Comparison of ENCODE assay signal across 29 cellular contexts in the genomic region with DNA sequence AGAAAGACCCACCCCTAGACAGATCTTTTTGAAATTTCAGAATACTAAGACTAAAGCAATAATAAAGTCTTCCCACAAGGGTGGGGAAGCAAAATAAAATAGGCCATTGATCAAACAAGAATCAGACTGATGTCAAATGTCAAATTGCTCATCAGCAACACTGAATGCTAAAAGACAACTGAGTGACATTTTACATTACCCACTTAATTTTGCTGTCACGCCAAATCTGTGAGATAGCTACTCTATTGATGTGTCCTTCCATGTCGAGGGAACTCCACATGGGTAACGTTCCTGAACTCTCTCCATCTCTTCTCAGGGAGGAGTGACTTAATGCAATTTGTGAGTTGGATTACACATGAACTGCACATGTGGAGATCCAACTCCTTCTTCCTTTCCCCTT.
"Had no signal": no experiment of that assay in that cellular context is flagged by ENCODE, and none has a peak within 500 bp of the region (broad histone marks: within the 10 kb centered on the region; RNA-seq: fewer than 3 reads in every experiment).

No MANE protein-coding gene starts in this region.

- DNase-seq: Karpas-422, MM.1S, MV-4-11, NCI-H1092, NCI-H1105, NCI-H1417 treated with DMSO at 0.1 percent for 48 hours, NCI-H1436 treated with DMSO at 0.1 percent for 48 hours, NCI-H1694 treated with DMSO at 0.1 percent for 48 hours, NCI-H187 treated with DMSO at 0.1 percent for 48 hours, NCI-H2029, NCI-H2081, NCI-H2171 treated with DMSO at 0.1 percent for 48 hours, NCI-H2227 treated with DMSO at 0.1 percent for 48 hours, NCI-H446 treated with DMSO at 0.1 percent for 48 hours, NCI-H510A, NCI-H524, NCI-H526, NCI-H69, NCI-H748 treated with DMSO at 0.1 percent for 48 hours, NCI-H82, PC-9, Right ventricle myocardium superior, SHP77 treated with DMSO at 0.1 percent for 48 hours, SK-N-SH, SW 1271 had no signal

- H3K4me2 ChIP-seq: KMS-11, PC-9, SK-N-SH had no signal

- H3K27ac ChIP-seq: KMS-11, PC-9, SJSA1 had no signal

- FAIRE-seq: RCC 7860 had no signal

- H3K4me3 ChIP-seq: PC-9, SJSA1 had no signal

- H3K9ac ChIP-seq: KMS-11, SK-N-SH had no signal

- H2AFZ ChIP-seq: PC-9 had no signal

- H3K27me3 ChIP-seq: SJSA1 had no signal

- H3K9me3 ChIP-seq: SJSA1, SK-N-SH had no signal

- H3K9me2 ChIP-seq: SK-N-SH had no signal

- H3K4me1 ChIP-seq: SJSA1 had no signal

- H3K36me3 ChIP-seq: SJSA1 had no signal

- ATAC-seq: Panc1 had no signal
